ENCODE assay signal across 8 cellular contexts in the genomic region with DNA sequence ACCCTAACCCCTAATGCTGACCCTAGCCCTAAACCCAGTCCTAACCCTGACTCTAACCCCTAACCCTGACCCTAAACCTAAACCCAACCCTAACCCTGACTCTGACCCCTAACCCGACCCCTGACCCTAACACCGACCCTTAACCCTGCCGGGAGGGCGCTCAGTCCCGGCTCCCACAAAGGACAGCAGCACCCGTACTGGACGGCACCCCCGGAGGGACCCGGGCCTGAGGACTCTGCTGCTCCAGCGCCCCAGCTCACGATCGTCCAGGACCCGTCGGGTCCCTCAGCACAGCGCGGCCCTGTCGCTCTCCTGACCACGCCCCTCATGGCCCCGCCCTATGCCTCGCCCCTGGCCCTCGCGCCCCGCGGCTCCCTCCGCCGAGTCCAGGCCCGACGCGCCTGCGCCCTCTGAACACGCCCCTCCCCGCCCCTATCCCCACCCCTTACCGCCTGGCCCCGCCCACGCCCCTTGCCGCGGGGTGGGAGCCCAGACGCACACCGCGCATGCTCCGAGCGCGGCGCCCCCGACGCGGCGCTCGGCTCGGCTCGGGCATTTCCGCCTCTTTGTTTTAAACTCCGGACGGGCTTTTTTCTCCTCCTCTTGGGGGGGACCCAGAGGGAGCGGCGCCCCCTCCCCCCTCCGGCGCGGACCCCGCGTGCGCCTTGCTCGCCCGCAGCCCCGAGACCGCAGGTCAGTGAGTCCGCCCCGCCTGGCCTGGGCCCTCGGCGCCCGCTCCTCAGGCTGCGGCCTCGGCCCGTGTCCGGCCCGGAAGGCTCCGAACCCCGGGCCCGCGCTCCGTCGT. TPM values are rescaled to one million over a fixed set of nuclear protein-coding genes. Genes with fewer than 3 reads are reported as not detected.
DNase-seq lines count a peak whose midpoint lies in the region; ATAC-seq and TF ChIP-seq lines count a peak whose summit lies in the region.

PCGF3 (plus strand) TSS at position 555 of the 805 bp plus-strand sequence. CDS start 27,849 bp downstream, outside the sequence.

- no peaks in the 10 kb centered on the region for H3K36me3 ChIP-seq in adrenal gland (replicated peaks in 1 of 2)
- H3K36me3 ChIP-seq in heart left ventricle, result peaks cover 0 to 2% (median 0%) of the 10 kb centered on the region in 9 donors
- H3K36me3 ChIP-seq in upper lobe of left lung, result no peaks in the 10 kb centered on the region

- TF ChIP-seq CTCF in adrenal gland (IDR thresholded peaks at IDR 0.05), result no peak
- no peak for TF ChIP-seq CTCF in heart left ventricle (IDR thresholded peaks at IDR 0.05)
- TF ChIP-seq CTCF in upper lobe of left lung (IDR thresholded peaks at IDR 0.05), result no peak

- WGBS in adrenal gland, 4 donors, result 1 to 2% (median 2%) methylated on average over 20 to 82 of the region's 82 CpGs
- 2 to 3% (median 2%) methylated on average over 43 to 82 of the region's 82 CpGs for WGBS in heart left ventricle, 4 donors
- 5 to 31% methylated on average over 5 to 28 of the region's 82 CpGs for WGBS in upper lobe of left lung, 2 donors

- H3K4me3 ChIP-seq in adrenal gland (peak within 1 kb of the TSS; percentile 30 to 84 (median 62)), heart left ventricle (peak within 1 kb of the TSS; percentile 66 to 99 (median 90)), upper lobe of left lung (peak within 1 kb of the TSS; percentile 76 to 99 (median 88))

- peaks cover 22 to 30% of the 10 kb centered on the region in 2 donors for H3K4me1 ChIP-seq in adrenal gland (replicated peaks in 1 of 2)
- peaks cover 5 to 36% (median 19%) of the 10 kb centered on the region in 12 donors for H3K4me1 ChIP-seq in heart left ventricle
- H3K4me1 ChIP-seq in upper lobe of left lung, result peaks cover 21 to 46% (median 25%) of the 10 kb centered on the region in 4 donors

- ATAC-seq in HG02884 (IDR thresholded peaks at IDR 0.05; ENCODE audit: unreplicated experiment) (peak; percentile 95), heart left ventricle (peak; percentile 97 to 99 (median 98)), upper lobe of left lung (ENCODE audit: low FRiP score in 2 of 2) (peak; percentile 98)

- intact Hi-C loops in adrenal gland (cut with DNase I) (no loop called here), heart left ventricle (cut with DNase I) (loop anchor here in 1 of 10 donors (1.0 kb wide), 1 partner anchor 31 kb away; the partner anchor contains the start of genes ATP5ME and MYL5), posterior vena cava (cut with DNase I) (no loop called here)

- no peak for TF ChIP-seq EP300 in upper lobe of left lung (IDR thresholded peaks at IDR 0.05)

- TF ChIP-seq POLR2A in GM15510 (IDR thresholded peaks at IDR 0.05; ENCODE audit: borderline replicate concordance, extremely low read depth, insufficient read length) (peak; percentile 59), adrenal gland (IDR thresholded peaks at IDR 0.05) (peak; percentile 54 to 59), heart left ventricle (IDR thresholded peaks at IDR 0.05) (peak in 1 of 2 donors; percentile 82), upper lobe of left lung (IDR thresholded peaks at IDR 0.05) (peak in 2 of 4 donors; percentile 39 to 70)

- no peaks in the 10 kb centered on the region for H3K9me3 ChIP-seq in adrenal gland (replicated peaks in 1 of 3)
- H3K9me3 ChIP-seq in heart left ventricle, result no peaks in the 10 kb centered on the region
- H3K9me3 ChIP-seq in upper lobe of left lung, result no peaks in the 10 kb centered on the region

- no peaks in the 10 kb centered on the region for H3K27me3 ChIP-seq in adrenal gland
- no peaks in the 10 kb centered on the region for H3K27me3 ChIP-seq in heart left ventricle
- no peaks in the 10 kb centered on the region for H3K27me3 ChIP-seq in upper lobe of left lung

- H3K27ac ChIP-seq in adrenal gland (peak within 1 kb of the TSS; percentile 65 to 89 (median 78)), heart left ventricle (peak within 1 kb of the TSS; percentile 28 to 97 (median 84)), upper lobe of left lung (peak within 1 kb of the TSS; percentile 85 to 94 (median 90))

- DNase-seq in NCI-H146 treated with DMSO at 0.1 percent for 48 hours (lab: John Stamatoyannopoulos, UW; ENCODE audit: unreplicated experiment) (peak; percentile 64), T-helper 1 cell (peak; percentile 93 to 95 (median 95)), adrenal gland (peak; percentile 97 to 99 (median 98)), heart left ventricle (peak; percentile 97 to 99 (median 98)), posterior vena cava (ENCODE audit: low spot score) (peak; percentile 99), upper lobe of left lung (peak; percentile 97 to 99)

RNA-seq across cellular contexts. Expression of gene PCGF3, which starts in this region (rescaled TPM):
- 100 to 1,000 TPM in 2 of 8 donors, 10 to 100 TPM in 6; 49.4 to 145 (median 70.7) TPM for total RNA-seq in adrenal gland
- 100 to 1,000 TPM in 1 of 3 donors, 10 to 100 TPM in 2; 26.4 to 178 (median 99.2) TPM for polyA plus RNA-seq in adrenal gland
- 10 to 100 TPM; 16.2 to 45.7 (median 21.8) TPM for total RNA-seq in heart left ventricle
- 10 to 100 TPM; 24.7 to 26.6 TPM for polyA plus RNA-seq in heart left ventricle
- total RNA-seq in posterior vena cava, result 10 to 100 TPM; 25.6 to 35.8 TPM
- 100 to 1,000 TPM in 1 of 6 donors, 10 to 100 TPM in 5; 36.4 to 150 (median 41.0) TPM for total RNA-seq in upper lobe of left lung

Comparison
In these comparisons a context has a peak if more than half of its experiments do, and no peak if none do; other contexts are left out.
1. Peak in every context shown above with its lines: DNase-seq, ATAC-seq, H3K4me3 ChIP-seq and H3K27ac ChIP-seq.